Comparison of ENCODE assay signal across 8 cellular contexts in the genomic region with DNA sequence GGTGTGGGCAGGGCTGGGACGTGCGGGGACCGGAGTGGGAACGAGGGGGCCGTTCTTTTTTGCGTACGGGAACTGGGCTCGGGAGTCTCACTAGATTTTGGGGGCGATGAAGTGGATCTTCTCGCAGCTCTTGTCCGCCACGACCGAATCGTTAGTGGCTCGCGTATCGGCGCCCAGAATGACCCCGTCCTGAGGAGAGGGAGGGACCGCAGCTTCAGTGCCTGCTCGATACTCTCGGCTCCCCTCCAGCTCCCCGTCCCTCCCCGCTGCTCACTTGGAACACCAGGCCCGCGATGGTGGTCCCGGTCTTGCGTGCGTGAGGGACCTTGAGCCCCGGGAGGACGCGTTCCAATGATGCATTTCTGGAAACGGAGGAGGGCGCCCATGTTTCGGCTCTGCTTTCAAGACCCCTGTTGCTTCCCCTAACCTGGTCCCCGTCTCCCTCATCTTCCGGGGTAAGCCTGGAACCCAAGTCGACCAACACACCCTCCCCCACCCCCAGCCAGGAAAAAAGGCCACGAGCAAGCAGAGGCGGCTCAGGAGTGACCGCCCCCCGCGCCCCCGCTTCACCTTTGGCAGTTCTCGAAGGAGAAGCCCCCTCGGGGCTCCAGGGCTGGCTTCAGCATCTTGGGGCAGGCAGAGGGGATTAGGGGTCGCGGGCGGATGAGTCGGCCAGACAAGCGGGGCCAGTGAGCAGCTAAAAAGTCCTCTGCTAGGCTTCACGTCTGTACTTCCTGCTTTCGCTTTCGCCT. TPM values are rescaled to one million over a fixed set of nuclear protein-coding genes. Genes with fewer than 3 reads are reported as not detected.
DNase-seq lines count a peak whose midpoint lies in the region; ATAC-seq and TF ChIP-seq lines count a peak whose summit lies in the region.

A gene (minus strand): TSS at position 727 of the 752 bp plus-strand sequence. CDS start 101 bp downstream, at position 626.

- H3K36me3 Mint-ChIP-seq in activated T-helper 17 cell treated with anti-CD3 and anti-CD28 coated beads, Interleukin-2, amount 50 U/mL, for 72 hours (ENCODE audit: low read depth) = peaks cover 63% of the 10 kb centered on the region
- peaks cover 3% of the 10 kb centered on the region for H3K36me3 Mint-ChIP-seq in neural crest cell (ENCODE audit: low read depth)

- H3K27ac Mint-ChIP-seq in activated T-helper 17 cell treated with anti-CD3 and anti-CD28 coated beads, Interleukin-2, amount 50 U/mL, for 72 hours = peak within 1 kb of the TSS; percentile 99
- peak within 1 kb of the TSS; percentile 95 for H3K27ac Mint-ChIP-seq in neural crest cell (ENCODE audit: unreplicated experiment)

- no peaks in the 10 kb centered on the region for H3K27me3 Mint-ChIP-seq in activated T-helper 17 cell treated with anti-CD3 and anti-CD28 coated beads, Interleukin-2, amount 50 U/mL, for 72 hours
- peaks cover 7% of the 10 kb centered on the region for H3K27me3 Mint-ChIP-seq in neural crest cell (ENCODE audit: low read depth)

- DNase-seq in COLO668 (lab: John Stamatoyannopoulos, UW; ENCODE audit: unreplicated experiment) (peak; percentile 53), NCI-H460 (ENCODE audit: extremely low read depth, low read depth) (no peak), foreskin keratinocyte (peak; percentile 38 to 63), neural crest cell (ENCODE audit: low read depth, low spot score) (no peak), NCI-H774 (lab: John Stamatoyannopoulos, UW) (no peak)

- ATAC-seq in GM19455 (IDR thresholded peaks at IDR 0.05; ENCODE audit: unreplicated experiment) = peak; percentile 4
- peak; percentile 3 for ATAC-seq in activated T-helper 17 cell treated with anti-CD3 and anti-CD28 coated beads, Interleukin-2, amount 50 U/mL, for 72 hours (replicated peaks)
- peak; percentile 4 for ATAC-seq in foreskin keratinocyte

- peak within 1 kb of the TSS; percentile 83 for H3K4me3 ChIP-seq in urinary bladder (ENCODE audit: low read depth, low read length)

- H3K27ac ChIP-seq in foreskin keratinocyte (peak within 1 kb of the TSS; percentile 40), urinary bladder (ENCODE audit: low read depth) (peak within 1 kb of the TSS; percentile 96)

- H3K4me1 ChIP-seq in foreskin keratinocyte (no peaks in the 10 kb centered on the region), urinary bladder (ENCODE audit: insufficient read depth) (no peaks in the 10 kb centered on the region)

- H3K9me3 Mint-ChIP-seq in activated T-helper 17 cell treated with anti-CD3 and anti-CD28 coated beads, Interleukin-2, amount 50 U/mL, for 72 hours = no peaks in the 10 kb centered on the region
- no peaks in the 10 kb centered on the region for H3K9me3 Mint-ChIP-seq in neural crest cell

- WGBS in urinary bladder = under 1% methylated on average over 54 of the region's 54 CpGs

- no peaks in the 10 kb centered on the region for H3K36me3 ChIP-seq in urinary bladder (ENCODE audit: insufficient read depth)

- peaks cover 18% of the 10 kb centered on the region for H3K4me1 Mint-ChIP-seq in activated T-helper 17 cell treated with anti-CD3 and anti-CD28 coated beads, Interleukin-2, amount 50 U/mL, for 72 hours
- peaks cover 30% of the 10 kb centered on the region for H3K4me1 Mint-ChIP-seq in neural crest cell

- H3K27me3 ChIP-seq in foreskin keratinocyte = no peaks in the 10 kb centered on the region

- peak within 1 kb of the TSS; percentile 81 for H3K4me3 Mint-ChIP-seq in activated T-helper 17 cell treated with anti-CD3 and anti-CD28 coated beads, Interleukin-2, amount 50 U/mL, for 72 hours
- peak within 1 kb of the TSS; percentile 99 for H3K4me3 Mint-ChIP-seq in neural crest cell

- TF ChIP-seq CTCF in foreskin keratinocyte (conservative IDR thresholded peaks at IDR 0.05) = peak; percentile 18
- no peak for TF ChIP-seq CTCF in neural crest cell (conservative IDR thresholded peaks at IDR 0.05)

RNA-seq across cellular contexts. Expression of the gene that starts here (rescaled TPM):
- total RNA-seq in NCI-H460 (2014; rRNA removed; shearing (Covaris generic)) = 28.7 and 34.9 TPM in 2 replicates
- 62.4 and 91.5 TPM in 2 replicates for polyA plus RNA-seq in NCI-H460 (2014; cell fraction: nucleus; rRNA removed)
- total RNA-seq in activated T-helper 17 cell treated with anti-CD3 and anti-CD28 coated beads, Interleukin-2, amount 50 U/mL, for 72 hours = 100 to 1,000 TPM; 201 to 217 TPM
- total RNA-seq in foreskin keratinocyte = 43.5 and 46.3 TPM in 2 replicates
- 51.2 and 53.6 TPM in 2 replicates for polyA plus RNA-seq in foreskin keratinocyte
- total RNA-seq in neural crest cell = 22.4 and 22.5 TPM in 2 replicates
- 26.1 TPM for total RNA-seq in urinary bladder
- polyA plus RNA-seq in urinary bladder = 74.1 TPM

Comparison
In these comparisons a context has a peak if more than half of its experiments do, and no peak if none do; other contexts are left out.
1. DNase-seq: peak in COLO668 (single experiment) and foreskin keratinocyte (2 of 2); none in NCI-H460 (single experiment), neural crest cell (single experiment) and NCI-H774 (single experiment).
2. Peak in every context shown above with its lines, with median percentiles within 50 percentile points of each other: ATAC-seq.